Comparison of ENCODE assay signal across 8 cellular contexts in genomic region chr15:98311566-98312188, GRCh38.
DNase-seq lines count a peak whose midpoint lies in the region; ATAC-seq lines count a peak whose summit lies in the region.

No MANE protein-coding gene starts in this region.

- peak; percentile 55 for DNase-seq in SIG-M5 treated with dmso at 0.1 percent for 504 hours (lab: John Stamatoyannopoulos, UW; ENCODE audit: unreplicated experiment)
- DNase-seq in SIG-M5 (lab: John Stamatoyannopoulos, UW): no peak
- peak; percentile 62 for DNase-seq in NCI-H226
- peak; percentile 84 for DNase-seq in activated CD4-positive, alpha-beta T cell treated with anti-CD3 and anti-CD28 coated beads for 48 hours
- DNase-seq in dermis blood vessel endothelial cell: peak; percentile 83
- DNase-seq in lung microvascular endothelial cell (ENCODE audit: low read depth in 2 of 2): peak; percentile 72 to 81
- peak; percentile 25 for DNase-seq in stimulated activated CD8-positive, alpha-beta memory T cell treated with anti-CD3 and anti-CD28 coated beads, Interleukin-12 subunit alpha, Interleukin-12 subunit beta, amount 100 ng/mL, for 4 hours (ENCODE audit: low read depth)

- peak; percentile 60 for ATAC-seq in HG03139 (IDR thresholded peaks at IDR 0.05; ENCODE audit: unreplicated experiment)
